In genomic region chr1:44537538-44537937, GRCh38 we compare ENCODE assay signal across 16 cellular contexts.
"Had no signal": no experiment of that assay in that cellular context is flagged by ENCODE, and none has a peak within 500 bp of the region (broad histone marks: within the 10 kb centered on the region; RNA-seq: fewer than 3 reads in every experiment).

No MANE protein-coding gene starts in this region.

- H3K4me1 ChIP-seq: right atrium auricular region, suprapubic skin, tibial artery, upper lobe of left lung, uterus had no signal

- H3K27ac ChIP-seq: foreskin keratinocyte, right atrium auricular region, suprapubic skin, tibial artery, upper lobe of left lung, uterus had no signal

- H3K4me3 ChIP-seq: right atrium auricular region, smooth muscle cell, suprapubic skin, tibial artery, upper lobe of left lung, uterus had no signal

- ATAC-seq: effector memory CD8-positive, alpha-beta T cell; foreskin keratinocyte; left lobe of liver; naive thymus-derived CD8-positive, alpha-beta T cell had no signal

- H3K27me3 ChIP-seq: foreskin keratinocyte, right atrium auricular region, upper lobe of left lung had no signal

- H3K36me3 ChIP-seq: right atrium auricular region, suprapubic skin, tibial artery, upper lobe of left lung, uterus had no signal

- DNase-seq: cortex of kidney; effector memory CD8-positive, alpha-beta T cell; erythroblast; foreskin keratinocyte; kidney glomerular epithelial cell; mammary epithelial cell; naive thymus-derived CD8-positive, alpha-beta T cell; stimulated activated CD4-positive, alpha-beta T cell treated with anti-CD3 and anti-CD28 coated beads, Interleukin-2, amount 100 ng/mL, for 48 hours; stimulated activated naive CD4-positive, alpha-beta T cell treated with Interleukin-2 at 50 U/mL for 16 hours; tibial artery; upper lobe of left lung; uterus had no signal

- H3K9me3 ChIP-seq: right atrium auricular region, suprapubic skin, tibial artery, upper lobe of left lung, uterus had no signal
